8 cellular contexts compared by ENCODE assay signal in the genomic region with DNA sequence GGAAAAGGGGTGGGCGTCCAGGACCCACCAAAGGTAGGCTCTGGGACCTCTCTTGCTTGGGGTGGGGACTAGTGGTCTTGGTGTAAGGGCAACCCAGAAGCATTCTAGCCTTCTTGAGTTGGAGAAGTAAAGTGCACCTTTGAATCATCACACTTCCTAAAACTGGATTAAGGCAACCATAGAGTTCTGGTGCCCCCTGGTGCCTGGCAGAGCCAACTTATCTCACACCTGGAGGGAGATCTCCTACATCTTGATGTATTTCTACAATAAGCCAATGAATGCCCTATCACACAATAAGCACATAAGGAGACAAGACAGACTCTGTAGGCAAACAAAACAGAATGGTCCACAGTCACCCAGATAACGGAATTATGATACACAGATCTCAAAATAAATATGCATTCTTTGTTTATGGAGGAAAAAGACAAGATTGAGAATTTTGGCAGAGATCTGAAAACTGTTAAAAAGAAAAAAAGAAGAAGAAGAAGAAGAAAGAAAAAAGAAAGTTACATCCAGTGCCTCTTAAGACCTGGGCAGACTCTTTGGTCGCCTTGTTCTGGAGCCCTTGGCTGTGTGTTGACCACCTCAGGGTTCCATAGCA.
DNase-seq lines count a peak whose midpoint lies in the region; ATAC-seq and TF ChIP-seq lines count a peak whose summit lies in the region.

No MANE protein-coding gene starts in this region.

- no peak for ATAC-seq in GM21423 (IDR thresholded peaks at IDR 0.05; ENCODE audit: unreplicated experiment)
- ATAC-seq in HG03045 (IDR thresholded peaks at IDR 0.05; ENCODE audit: unreplicated experiment), result no peak

- TF ChIP-seq CTCF in GM12874 (IDR thresholded peaks at IDR 0.05; ENCODE audit: insufficient read depth, low read depth, low read length), result peak; percentile 52

- peak; percentile 20 for DNase-seq in AG08396 (ENCODE audit: low spot score)
- peak; percentile 0 for DNase-seq in NCI-H2196 treated with DMSO at 0.1 percent for 48 hours (lab: John Stamatoyannopoulos, UW; ENCODE audit: unreplicated experiment)
- DNase-seq in activated CD4-positive, alpha-beta T cell treated with anti-CD3 and anti-CD28 coated beads, Interleukin-2, amount 50 U/mL, for 1 hour, result peak; percentile 17
- DNase-seq in germinal center (ENCODE audit: low spot score), result peak; percentile 56
- peak; percentile 8 to 14 for DNase-seq in stimulated activated CD4-positive, alpha-beta T cell treated with anti-CD3 and anti-CD28 coated beads, Interleukin-1b, Interleukin-23, amount 100 ng/mL, for 4 hours (ENCODE audit: low read depth in 2 of 2)

Comparison
In these comparisons a context has a peak if more than half of its experiments do, and no peak if none do; other contexts are left out.
1. DNase-seq: peak in every context shown above with its lines; median percentile 56 in germinal center; 20 in AG08396; 17 in activated CD4-positive, alpha-beta T cell treated with anti-CD3 and anti-CD28 coated beads, Interleukin-2, amount 50 U/mL, for 1 hour; 11 in stimulated activated CD4-positive, alpha-beta T cell treated with anti-CD3 and anti-CD28 coated beads, Interleukin-1b, Interleukin-23, amount 100 ng/mL, for 4 hours; 0 in NCI-H2196 treated with DMSO at 0.1 percent for 48 hours.